Comparison of ENCODE assay signal across 28 cellular contexts in the genomic region with DNA sequence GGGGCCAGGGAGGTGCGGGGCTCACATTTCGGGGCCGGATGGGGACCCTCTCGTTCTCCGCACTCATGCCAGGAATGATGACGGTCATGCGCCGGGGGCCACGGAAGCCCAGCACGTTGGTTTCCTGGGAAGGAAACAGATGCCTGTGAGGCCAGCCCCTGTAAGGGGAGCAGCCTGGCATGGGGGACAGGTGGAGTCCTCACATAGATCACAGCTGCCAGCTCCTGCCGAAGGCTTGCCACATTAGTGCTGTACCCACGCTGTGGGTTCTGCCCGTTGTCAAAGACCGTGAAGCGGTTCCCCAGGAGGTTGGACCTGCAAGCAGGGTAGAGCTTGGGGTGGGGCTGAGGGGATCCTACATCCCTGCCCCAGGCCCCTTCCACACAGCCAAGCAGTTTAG. TPM values are rescaled to one million over a fixed set of nuclear protein-coding genes. Genes with fewer than 3 reads are reported as not detected.
"Had no signal": no experiment of that assay in that cellular context is flagged by ENCODE, and none has a peak within 500 bp of the region (broad histone marks: within the 10 kb centered on the region; RNA-seq: fewer than 3 reads in every experiment).

No MANE protein-coding gene starts in this region.

- H3K4me1 ChIP-seq: colonic mucosa, right lobe of liver, testis, uterus had no signal

- H3K4me1 Mint-ChIP-seq: activated CD4-positive, alpha-beta T cell treated with anti-CD3 and anti-CD28 coated beads for 36 hours had no signal

- H3K4me3 Mint-ChIP-seq: activated CD4-positive, alpha-beta T cell treated with anti-CD3 and anti-CD28 coated beads for 36 hours; activated naive CD8-positive, alpha-beta T cell treated with anti-CD3 and anti-CD28 coated beads for 36 hours; central memory CD8-positive, alpha-beta T cell; nephron; stimulated activated effector memory CD8-positive, alpha-beta T cell treated with anti-CD3 and anti-CD28 coated beads, Interleukin-12 subunit alpha, Interleukin-12 subunit beta, amount 100 ng/mL, for 72 hours; WTC11 had no signal

- H3K4me3 ChIP-seq: colonic mucosa, dorsolateral prefrontal cortex, esophagus muscularis mucosa, gastrocnemius medialis, right lobe of liver, testis, uterus had no signal

- H3K36me3 Mint-ChIP-seq: WTC11 had no signal

- H3K9me3 Mint-ChIP-seq: activated naive CD8-positive, alpha-beta T cell treated with anti-CD3 and anti-CD28 coated beads for 36 hours; central memory CD8-positive, alpha-beta T cell; nephron; stimulated activated effector memory CD8-positive, alpha-beta T cell treated with anti-CD3 and anti-CD28 coated beads, Interleukin-12 subunit alpha, Interleukin-12 subunit beta, amount 100 ng/mL, for 72 hours; WTC11 had no signal

- ATAC-seq: activated CD4-positive, alpha-beta T cell treated with anti-CD3 and anti-CD28 coated beads for 36 hours; gastrocnemius medialis; left ventricle myocardium superior; stimulated activated effector memory CD8-positive, alpha-beta T cell treated with anti-CD3 and anti-CD28 coated beads, Interleukin-12 subunit alpha, Interleukin-12 subunit beta, amount 100 ng/mL, for 72 hours; WTC11 had no signal

- H3K27ac Mint-ChIP-seq: activated CD4-positive, alpha-beta T cell treated with anti-CD3 and anti-CD28 coated beads for 36 hours; activated naive CD8-positive, alpha-beta T cell treated with anti-CD3 and anti-CD28 coated beads for 36 hours; nephron; stimulated activated effector memory CD8-positive, alpha-beta T cell treated with anti-CD3 and anti-CD28 coated beads, Interleukin-12 subunit alpha, Interleukin-12 subunit beta, amount 100 ng/mL, for 72 hours; WTC11 had no signal

- DNase-seq: activated CD4-positive, alpha-beta T cell treated with anti-CD3 and anti-CD28 coated beads for 36 hours; activated CD4-positive, alpha-beta T cell treated with anti-CD3 and anti-CD28 coated beads, Interleukin-2, amount 50 U/mL, for 4 hours; activated CD8-positive, alpha-beta memory T cell treated with anti-CD3 and anti-CD28 coated beads for 24 hours; activated CD8-positive, alpha-beta memory T cell treated with anti-CD3 and anti-CD28 coated beads, Interleukin-2, amount 50 U/mL, for 4 hours; activated naive CD4-positive, alpha-beta T cell treated with Interleukin-2 at 50 U/mL for 16 hours; activated naive CD8-positive, alpha-beta T cell treated with anti-CD3 and anti-CD28 coated beads for 36 hours; activated T-cell treated with anti-CD3 and anti-CD28 coated beads, Interleukin-2, amount 50 U/mL, for 48 hours; colonic mucosa; dorsolateral prefrontal cortex; gastrocnemius medialis; head of caudate nucleus; hypothalamus; left ventricle myocardium superior; mammary epithelial cell; midbrain; right lobe of liver; small intestine; stimulated activated CD4-positive, alpha-beta T cell treated with anti-CD3 and anti-CD28 coated beads, Interleukin-2, amount 100 ng/mL, for 24 hours; T-helper 9 cell; testis; trophoblast cell; uterus had no signal

- H3K36me3 ChIP-seq: colonic mucosa, esophagus muscularis mucosa, gastrocnemius medialis, right lobe of liver, uterus had no signal

- H3K9me3 ChIP-seq: colonic mucosa, esophagus muscularis mucosa, gastrocnemius medialis, right lobe of liver, testis, uterus had no signal

- H3K27ac ChIP-seq: colonic mucosa, dorsolateral prefrontal cortex, esophagus muscularis mucosa, gastrocnemius medialis, right lobe of liver, testis, uterus had no signal

- H3K27me3 ChIP-seq: gastrocnemius medialis, right lobe of liver, testis, uterus had no signal

RNA-seq across cellular contexts. Expression of a gene that starts 9.2 kb away (rescaled TPM):
- total RNA-seq: activated CD4-positive, alpha-beta T cell treated with anti-CD3 and anti-CD28 coated beads for 36 hours; activated naive CD8-positive, alpha-beta T cell treated with anti-CD3 and anti-CD28 coated beads for 36 hours; astrocyte; colonic mucosa; gastrocnemius medialis; left ventricle myocardium superior; mammary epithelial cell; right lobe of liver had no signal
- polyA plus RNA-seq: mammary epithelial cell, small intestine had no signal
